Comparison of ENCODE assay signal across 8 cellular contexts in the genomic region with DNA sequence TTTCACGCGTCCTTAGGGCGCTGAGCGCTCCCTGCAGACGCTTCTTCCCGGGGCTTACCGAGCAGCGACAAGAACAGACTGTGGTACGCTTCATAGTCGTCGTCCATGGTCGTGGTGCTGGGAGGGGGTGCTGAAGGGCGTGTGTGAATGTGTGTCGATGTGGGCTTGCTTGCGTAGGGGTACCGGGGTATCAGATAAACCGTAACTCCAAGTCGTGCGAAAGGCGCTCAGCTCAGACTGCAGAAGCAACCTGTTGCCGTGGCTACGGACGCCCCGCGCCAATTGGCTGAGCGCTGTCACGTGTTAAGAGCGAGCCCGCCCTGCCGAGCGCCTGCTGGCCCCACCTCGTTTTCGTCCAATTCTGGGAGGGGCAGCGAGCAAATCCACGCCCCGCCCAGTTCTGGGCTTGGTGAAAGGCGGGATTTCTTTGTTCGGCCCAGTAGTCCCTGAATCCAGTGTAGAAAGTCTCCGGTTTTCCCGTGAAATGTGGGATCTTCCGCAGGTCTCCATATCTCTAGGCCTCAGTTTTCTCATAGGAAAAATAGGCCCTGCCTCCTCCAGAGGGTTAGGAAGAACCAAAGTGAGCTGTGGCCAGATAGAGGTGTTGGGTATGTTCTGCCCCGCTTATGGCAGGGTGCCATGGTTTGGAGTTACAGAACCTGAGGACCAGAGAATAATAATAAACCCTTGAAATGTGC. TPM values are rescaled to one million over a fixed set of nuclear protein-coding genes. Genes with fewer than 3 reads are reported as not detected.
DNase-seq lines count a peak whose midpoint lies in the region; ATAC-seq and TF ChIP-seq lines count a peak whose summit lies in the region.

TSS of gene EFCAB12 (minus strand) at position 255 of the 698 bp plus-strand sequence. CDS start at position 107, 148 bp downstream.

- CTCF ChIA-PET in CD4-positive, alpha-beta memory T cell (lab: Charles Lee; ENCODE audit: partially characterized antibody), result interaction anchor here (1.4 to 1.6 kb wide), 3 partner anchors 22 to 45 kb away, joined by 4 read pairs; no protein-coding TSS in a partner anchor
- CTCF ChIA-PET in Panc1 (lab: Charles Lee), result interaction anchor here (1.2 to 1.3 kb wide), 2 partner anchors 29 to 45 kb away, joined by 3 to 5 read pairs; no protein-coding TSS in a partner anchor

- H3K27me3 Mint-ChIP-seq in CD4-positive, alpha-beta memory T cell, result no peaks in the 10 kb centered on the region
- peaks cover 0 to 8% of the 10 kb centered on the region in 2 donors for H3K27me3 Mint-ChIP-seq in natural killer cell treated with Interleukin-12 subunit alpha and Interleukin-12 subunit beta and Interleukin-15 and Interleukin-18, amount 100 ng/mL, for 72 hours
- no peaks in the 10 kb centered on the region for H3K27me3 Mint-ChIP-seq in stimulated activated memory B cell treated with anti-CD40 and anti-IgM and Interleukin-4, amounts not matched to agents 10 μg/mL and 1 μg/mL and 100 μg/mL, for 72 hours

- H3K36me3 Mint-ChIP-seq in CD4-positive, alpha-beta memory T cell, result peaks cover 18 to 39% of the 10 kb centered on the region in 2 donors
- H3K36me3 Mint-ChIP-seq in natural killer cell treated with Interleukin-12 subunit alpha and Interleukin-12 subunit beta and Interleukin-15 and Interleukin-18, amount 100 ng/mL, for 72 hours, result peaks cover 20% of the 10 kb centered on the region
- peaks cover 53% of the 10 kb centered on the region for H3K36me3 Mint-ChIP-seq in stimulated activated memory B cell treated with anti-CD40 and anti-IgM and Interleukin-4, amounts not matched to agents 10 μg/mL and 1 μg/mL and 100 μg/mL, for 72 hours

- H3K4me1 ChIP-seq in CD4-positive, alpha-beta memory T cell (ENCODE audit: insufficient read depth, low read length), result peaks cover 15% of the 10 kb centered on the region
- peaks cover 11% of the 10 kb centered on the region for H3K4me1 ChIP-seq in Panc1 (ENCODE audit: control insufficient read depth, insufficient read depth, low read length)

- no peaks in the 10 kb centered on the region for H3K9me3 ChIP-seq in CD4-positive, alpha-beta memory T cell (ENCODE audit: control insufficient read depth in 1 of 2, low read length in 2 of 2)
- no peaks in the 10 kb centered on the region for H3K9me3 ChIP-seq in Panc1 (ENCODE audit: control insufficient read depth, insufficient read depth, low read depth, low read length)

- peaks cover 0 to 2% (median 0%) of the 10 kb centered on the region in 8 donors for H3K9me3 Mint-ChIP-seq in CD4-positive, alpha-beta memory T cell
- H3K9me3 Mint-ChIP-seq in natural killer cell treated with Interleukin-12 subunit alpha and Interleukin-12 subunit beta and Interleukin-15 and Interleukin-18, amount 100 ng/mL, for 72 hours, result no peaks in the 10 kb centered on the region
- peaks cover 7% of the 10 kb centered on the region for H3K9me3 Mint-ChIP-seq in stimulated activated memory B cell treated with anti-CD40 and anti-IgM and Interleukin-4, amounts not matched to agents 10 μg/mL and 1 μg/mL and 100 μg/mL, for 72 hours

- TF ChIP-seq CTCF in Panc1 (IDR thresholded peaks at IDR 0.05) (no peak), fibroblast of pulmonary artery (IDR thresholded peaks at IDR 0.05; ENCODE audit: low read length, missing control alignments) (no peak)

- no TSS peak for BruUV-seq in Panc1 (replicated peaks; lab: Mats Ljungman, UMichigan)

- peak within 1 kb of the TSS; percentile 49 to 50 for H3K4me3 ChIP-seq in CD4-positive, alpha-beta memory T cell (ENCODE audit: low read length in 2 of 2)
- H3K4me3 ChIP-seq in Panc1 (ENCODE audit: low read depth in 2 of 2, low read length in 2 of 2) (peak within 1 kb of the TSS; percentile 59 to 75), fibroblast of pulmonary artery (replicated peaks; ENCODE audit: low read depth, low read length) (peak within 1 kb of the TSS; percentile 60)

- DNase-seq in CD4-positive, alpha-beta memory T cell, result peak; percentile 84 to 90 (median 87)
- peak; percentile 72 for DNase-seq in HT1080 (ENCODE audit: low read depth)
- DNase-seq in Panc1 (ENCODE audit: low read depth, low spot score), result peak; percentile 76
- peak; percentile 95 for DNase-seq in activated effector memory CD4-positive, alpha-beta T cell treated with anti-CD3 and anti-CD28 coated beads, Interleukin-2, amount 50 U/mL, for 16 hours
- peak; percentile 94 for DNase-seq in fibroblast of pulmonary artery (ENCODE audit: low read depth)
- peak; percentile 86 for DNase-seq in natural killer cell treated with Interleukin-12 subunit alpha and Interleukin-12 subunit beta and Interleukin-15 and Interleukin-18, amount 100 ng/mL, for 72 hours (ENCODE audit: low spot score)

- H3K27ac Mint-ChIP-seq in CD4-positive, alpha-beta memory T cell, result peak within 1 kb of the TSS; percentile 79 to 93 (median 89)
- H3K27ac Mint-ChIP-seq in natural killer cell treated with Interleukin-12 subunit alpha and Interleukin-12 subunit beta and Interleukin-15 and Interleukin-18, amount 100 ng/mL, for 72 hours, result peak within 1 kb of the TSS; percentile 3 to 18
- peak within 1 kb of the TSS; percentile 34 for H3K27ac Mint-ChIP-seq in stimulated activated memory B cell treated with anti-CD40 and anti-IgM and Interleukin-4, amounts not matched to agents 10 μg/mL and 1 μg/mL and 100 μg/mL, for 72 hours

- H3K27ac ChIP-seq in CD4-positive, alpha-beta memory T cell (ENCODE audit: low read depth, low read length), result peak within 1 kb of the TSS; percentile 19
- peak within 1 kb of the TSS; percentile 78 for H3K27ac ChIP-seq in Panc1 (ENCODE audit: low read length)

- H3K4me3 Mint-ChIP-seq in CD4-positive, alpha-beta memory T cell, result peak within 1 kb of the TSS; percentile 86 to 91 (median 88)
- peak within 1 kb of the TSS; percentile 78 for H3K4me3 Mint-ChIP-seq in natural killer cell treated with Interleukin-12 subunit alpha and Interleukin-12 subunit beta and Interleukin-15 and Interleukin-18, amount 100 ng/mL, for 72 hours
- peak within 1 kb of the TSS; percentile 76 for H3K4me3 Mint-ChIP-seq in stimulated activated memory B cell treated with anti-CD40 and anti-IgM and Interleukin-4, amounts not matched to agents 10 μg/mL and 1 μg/mL and 100 μg/mL, for 72 hours

- in situ Hi-C loops in Panc1 (cut with HindIII; ENCODE audit: low pct_unique_long_range_greater_than_20kb, low sequenced_read_pairs), result no loop called here

- ATAC-seq in GM19467 (IDR thresholded peaks at IDR 0.05; ENCODE audit: unreplicated experiment) (peak; percentile 85), Panc1 (peak; percentile 99)
- peak; percentile 92 to 95 for ATAC-seq in natural killer cell treated with Interleukin-12 subunit alpha and Interleukin-12 subunit beta and Interleukin-15 and Interleukin-18, amount 100 ng/mL, for 72 hours
- ATAC-seq in stimulated activated memory B cell treated with anti-CD40 and anti-IgM and Interleukin-4, amounts not matched to agents 10 μg/mL and 1 μg/mL and 100 μg/mL, for 72 hours, result peak; percentile 98

- intact Hi-C loops in CD4-positive, alpha-beta memory T cell (cut with micrococcal nuclease), result loop anchor here (1.0 to 10.0 kb wide), 3 partner anchors 12 to 454 kb away; partner anchors contain the start of gene IFT122
- intact Hi-C loops in Panc1 (cut with micrococcal nuclease; ENCODE audit: unreplicated experiment), result no loop called here

- H3K4me1 Mint-ChIP-seq in CD4-positive, alpha-beta memory T cell, result peaks cover 12 to 22% (median 18%) of the 10 kb centered on the region in 4 donors
- H3K4me1 Mint-ChIP-seq in natural killer cell treated with Interleukin-12 subunit alpha and Interleukin-12 subunit beta and Interleukin-15 and Interleukin-18, amount 100 ng/mL, for 72 hours (ENCODE audit: low read depth in 2 of 2), result peaks cover 47 to 50% of the 10 kb centered on the region in 2 donors
- peaks cover 43% of the 10 kb centered on the region for H3K4me1 Mint-ChIP-seq in stimulated activated memory B cell treated with anti-CD40 and anti-IgM and Interleukin-4, amounts not matched to agents 10 μg/mL and 1 μg/mL and 100 μg/mL, for 72 hours

- no peaks in the 10 kb centered on the region for H3K27me3 ChIP-seq in CD4-positive, alpha-beta memory T cell (ENCODE audit: insufficient read depth, low read length)
- no peaks in the 10 kb centered on the region for H3K27me3 ChIP-seq in Panc1 (ENCODE audit: control insufficient read depth, insufficient read depth, low read length)

- H3K36me3 ChIP-seq in CD4-positive, alpha-beta memory T cell (ENCODE audit: insufficient read depth, low read length), result peaks cover 26% of the 10 kb centered on the region
- peaks cover 13% of the 10 kb centered on the region for H3K36me3 ChIP-seq in Panc1 (ENCODE audit: control insufficient read depth, insufficient read depth, low read length)

- POLR2A ChIA-PET in CD4-positive, alpha-beta memory T cell (lab: Charles Lee; ENCODE audit: partially characterized antibody), result interaction anchor here (1.3 to 3.7 kb wide), 4 partner anchors 9 to 112 kb away, joined by 4 to 56 read pairs (median 5); partner anchors contain the start of genes IFT122 and MBD4
- POLR2A ChIA-PET in Panc1 (lab: Charles Lee), result interaction anchor here (0.6 to 1.2 kb wide), 3 partner anchors 14 to 98 kb away, joined by 3 read pairs; no protein-coding TSS in a partner anchor

RNA-seq across cellular contexts. Expression of gene EFCAB12, which starts in this region (rescaled TPM):
- 1 to 10 TPM; 1.5 to 1.6 TPM for total RNA-seq in CD4-positive, alpha-beta memory T cell
- under 1 TPM in 1 of 2 donors, not detected in 1; 0.09 TPM for polyA plus RNA-seq in CD4-positive, alpha-beta memory T cell
- total RNA-seq in HT1080 (2014; rRNA removed; shearing (Covaris generic)), result not detected in 2 replicates
- 0.05 TPM in 1 of 2 replicates, not detected in the other for polyA plus RNA-seq in HT1080 (2015; cell fraction: cytosol; rRNA removed)
- 0.04 and 0.09 TPM in 2 replicates for polyA plus RNA-seq in HT1080 (2015; cell fraction: nucleus; rRNA removed)
- total RNA-seq in Panc1 (2021; ENCODE audit: unreplicated experiment), result 0.54 TPM
- 0.81 TPM for polyA plus RNA-seq in Panc1 (2012; ENCODE audit: insufficient read length)
- 1 to 10 TPM; 1.0 to 2.3 TPM for total RNA-seq in natural killer cell treated with Interleukin-12 subunit alpha and Interleukin-12 subunit beta and Interleukin-15 and Interleukin-18, amount 100 ng/mL, for 72 hours

Comparison
In these comparisons a context has a peak if more than half of its experiments do, and no peak if none do; other contexts are left out.
1. Peak in every context shown above with its lines: DNase-seq, ATAC-seq, H3K4me3 ChIP-seq and H3K27ac ChIP-seq.
2. Peak in DNase-seq in HT1080; RNA of the gene not detected or under 1 TPM.
3. Peak in DNase-seq, ATAC-seq, H3K4me3 ChIP-seq and H3K27ac ChIP-seq in Panc1; RNA of the gene not detected or under 1 TPM.
4. H3K27ac Mint-ChIP-seq: peak in every context shown above with its lines; median percentile 89 in CD4-positive, alpha-beta memory T cell; 34 in stimulated activated memory B cell treated with anti-CD40 and anti-IgM and Interleukin-4, amounts not matched to agents 10 μg/mL and 1 μg/mL and 100 μg/mL, for 72 hours; 10 in natural killer cell treated with Interleukin-12 subunit alpha and Interleukin-12 subunit beta and Interleukin-15 and Interleukin-18, amount 100 ng/mL, for 72 hours.